In the genomic region with DNA sequence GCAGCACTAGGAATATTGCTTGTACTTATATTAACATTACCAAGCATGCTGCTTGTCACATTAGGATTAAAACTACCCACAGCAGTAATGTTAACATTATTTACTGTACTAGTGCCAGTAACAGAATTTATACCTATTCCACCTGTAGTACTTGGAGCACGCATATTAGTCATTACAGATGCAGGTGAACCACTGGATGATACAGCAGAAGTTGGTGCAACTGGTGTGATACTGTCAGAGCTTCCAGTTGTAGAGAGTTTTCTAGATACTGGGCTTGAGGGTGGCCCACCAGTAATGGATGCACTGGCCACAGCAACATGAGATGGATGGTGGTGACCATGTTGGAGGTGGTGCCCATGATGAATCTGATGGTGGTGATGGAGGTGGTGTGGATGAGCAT, we compare ENCODE assay signal across 9 cellular contexts. TPM values are rescaled to one million over a fixed set of nuclear protein-coding genes. Genes with fewer than 3 reads are reported as not detected.
DNase-seq lines count a peak whose midpoint lies in the region; FAIRE-seq and TF ChIP-seq lines count a peak whose summit lies in the region.
"Had no signal": no experiment of that assay in that cellular context is flagged by ENCODE, and none has a peak within 500 bp of the region (broad histone marks: within the 10 kb centered on the region; RNA-seq: fewer than 3 reads in every experiment).

No MANE protein-coding gene starts in this region.

- H3K56ac ChIP-seq in H1 (replicated peaks; ENCODE audit: insufficient read length, low read depth, low read length): no peak overlapping the region

- POLR2A ChIA-PET in H1 (lab: Charles Lee; ENCODE audit: partially characterized antibody): interaction anchor here (1.7 to 1.9 kb wide), 3 partner anchors 9 to 90 kb away, joined by 3 to 7 read pairs (median 5); no protein-coding TSS in a partner anchor

- H3K14ac ChIP-seq in H1 (ENCODE audit: insufficient read length): no peak overlapping the region

- no peak overlapping the region for H3K23ac ChIP-seq in H1 (ENCODE audit: insufficient read length)

- no peak overlapping the region; the same call in 1 of the 2 replicates for H2AK5ac ChIP-seq in H1 (ENCODE audit: low read depth, low read length)

- H3K18ac ChIP-seq in H1 (ENCODE audit: extremely low read depth, low read length): peak overlapping the region; percentile 29

- H3K9me3 Mint-ChIP-seq in neural progenitor cell: no peaks in the 10 kb centered on the region

- TF ChIP-seq CTCF in OCI-LY1 (IDR thresholded peaks at IDR 0.05; ENCODE audit: low read length): no peak
- no peak for TF ChIP-seq CTCF in H1 (IDR thresholded peaks at IDR 0.05; ENCODE audit: control extremely low read depth in 1 of 3, insufficient read depth in 1 of 3, low read depth in 1 of 3, low read length in 3 of 3)
- no peak for TF ChIP-seq CTCF in neural progenitor cell (IDR thresholded peaks at IDR 0.05)
- no peak for TF ChIP-seq CTCF in tibial nerve (IDR thresholded peaks at IDR 0.05)
- TF ChIP-seq CTCF in D721Med (IDR thresholded peaks at IDR 0.05; ENCODE audit: insufficient read depth, missing control alignments): no peak

- H2BK20ac ChIP-seq in H1 (ENCODE audit: low read length): no peak overlapping the region

- H4K5ac ChIP-seq in H1 (ENCODE audit: insufficient read length, low read depth, low read length): no peak overlapping the region

- H3K4ac ChIP-seq in H1 (replicated peaks; ENCODE audit: insufficient read length, low read depth, low read length): peak overlapping the region; percentile 32

- FAIRE-seq in H1 (lab: Jason Lieb, UNC) (no peak), D721Med (lab: Jason Lieb, UNC) (no peak)

- H3K9me2 ChIP-seq in OCI-LY1 (ENCODE audit: low read depth, low read length): no peaks in the 10 kb centered on the region

- H3K36me3 ChIP-seq in BLaER1 treated with 17β-estradiol and CSF1 and Interleukin-3, amounts not matched to agents 10 nM and 100 nM: peaks cover 0 to 12% (median 5%) of the 10 kb centered on the region in 11 experiments; a peak in 7 of 22 replicates
- peaks cover 17% of the 10 kb centered on the region for H3K36me3 ChIP-seq in OCI-LY1 (ENCODE audit: insufficient read depth, low read length)
- peaks cover 0 to 25% (median 1%) of the 10 kb centered on the region in 4 experiments; a peak in 3 of 8 replicates for H3K36me3 ChIP-seq in H1 (ENCODE audit: control insufficient read depth in 2 of 4, insufficient read depth in 4 of 4, low read length in 3 of 4)
- H3K36me3 ChIP-seq in neural progenitor cell: peaks cover 3% of the 10 kb centered on the region
- no peaks in the 10 kb centered on the region for H3K36me3 ChIP-seq in tibial nerve

- H3K79me2 ChIP-seq in OCI-LY1 (ENCODE audit: insufficient read depth, low read length) (no peaks in the 10 kb centered on the region), H1 (ENCODE audit: control insufficient read depth in 1 of 2, insufficient read depth in 2 of 2, low read length in 2 of 2) (peaks cover 17 to 62% of the 10 kb centered on the region in 2 experiments; a peak in 3 of 4 replicates), neural progenitor cell (ENCODE audit: low read depth) (peaks cover 77% of the 10 kb centered on the region)

- no peaks in the 10 kb centered on the region for H3K27me3 Mint-ChIP-seq in neural progenitor cell (ENCODE audit: insufficient read depth, low read depth)

- H3K27ac Mint-ChIP-seq in neural progenitor cell: no peak overlapping the region

- DNase-seq in H1 (ENCODE audit: low read depth in 1 of 2, low spot score in 2 of 2) (no peak), neural progenitor cell (ENCODE audit: low spot score) (no peak), tibial nerve (ENCODE audit: low spot score in 2 of 2) (no peak), D721Med (ENCODE audit: insufficient read length, low spot score) (no peak), DMS53 treated with DMSO at 0.1 percent for 48 hours (lab: John Stamatoyannopoulos, UW; ENCODE audit: unreplicated experiment) (no peak), NCI-H82 treated with DMSO at 0.1 percent for 48 hours (lab: John Stamatoyannopoulos, UW; ENCODE audit: unreplicated experiment) (no peak)
- DNase-seq: SHP77 had no signal

- TF ChIP-seq POLR2A in H1 (IDR thresholded peaks at IDR 0.05; ENCODE audit: control extremely low read depth in 1 of 2, low read depth in 2 of 2, low read length in 2 of 2): no peak
- no peak for TF ChIP-seq POLR2A in tibial nerve (IDR thresholded peaks at IDR 0.05)

- H2AFZ ChIP-seq in OCI-LY1 (ENCODE audit: low read length) (no peak overlapping the region), H1 (ENCODE audit: low read length) (no peak overlapping the region), neural progenitor cell (replicated peaks) (no peak overlapping the region)

- peaks cover 58% of the 10 kb centered on the region for H3K4me1 Mint-ChIP-seq in neural progenitor cell

- peak overlapping the region; percentile 59 for H4K91ac ChIP-seq in H1 (replicated peaks; ENCODE audit: insufficient read length, low read length)

- H3F3A ChIP-seq in OCI-LY1 (ENCODE audit: insufficient read depth, low read length) (no peaks in the 10 kb centered on the region), neural progenitor cell (ENCODE audit: low read depth) (peaks cover 44% of the 10 kb centered on the region)

- H3K4me3 Mint-ChIP-seq in neural progenitor cell: peak overlapping the region; percentile 91

- no peak overlapping the region for H2BK120ac ChIP-seq in H1 (replicated peaks; ENCODE audit: low read depth, low read length)

- H3K79me1 ChIP-seq in H1 (ENCODE audit: low read depth, low read length): peaks cover 6% of the 10 kb centered on the region

- peak overlapping the region; percentile 34; the same call in 1 of the 2 replicates for H2BK15ac ChIP-seq in H1 (ENCODE audit: low read length)

- H3K4me3 ChIP-seq in BLaER1 treated with 17β-estradiol and CSF1 and Interleukin-3, amounts not matched to agents 10 nM and 100 nM: peak overlapping the region; percentile 89 to 98 (median 94)
- peak overlapping the region; percentile 87 for H3K4me3 ChIP-seq in OCI-LY1 (ENCODE audit: low read depth, low read length, poor library complexity, severe bottlenecking)
- H3K4me3 ChIP-seq in H1 (ENCODE audit: extremely low read depth in 1 of 4, insufficient read depth in 2 of 4, low read depth in 3 of 4, low read length in 4 of 4): peak overlapping the region; percentile 77 to 96 (median 92)
- H3K4me3 ChIP-seq in neural progenitor cell: peak overlapping the region; percentile 94
- peak overlapping the region in 2 of 4 donors; percentile 79 to 84 for H3K4me3 ChIP-seq in tibial nerve

- peaks cover 23% of the 10 kb centered on the region; the same call in 1 of the 2 replicates for H3K23me2 ChIP-seq in H1 (ENCODE audit: low read depth, low read length)

- H3K4me2 ChIP-seq in BLaER1 treated with 17β-estradiol and CSF1 and Interleukin-3, amounts not matched to agents 10 nM and 100 nM: peak overlapping the region; percentile 82 to 98 (median 90)
- H3K4me2 ChIP-seq in OCI-LY1 (ENCODE audit: low read length) (peak overlapping the region; percentile 90), H1 (ENCODE audit: insufficient read depth in 1 of 2, low read depth in 2 of 2, low read length in 2 of 2) (peak overlapping the region; percentile 80 to 83), neural progenitor cell (peak overlapping the region; percentile 96)

- TF ChIP-seq RAD21 in H1 (IDR thresholded peaks at IDR 0.05 in 1 of 2, conservative IDR thresholded peaks at IDR 0.05 in 1 of 2; ENCODE audit: low read depth in 2 of 2, low read length in 2 of 2): no peak

- H4K20me1 ChIP-seq in BLaER1 treated with 17β-estradiol and CSF1 and Interleukin-3, amounts not matched to agents 10 nM and 100 nM: peaks cover 0 to 32% (median 15%) of the 10 kb centered on the region in 11 experiments; a peak in 15 of 22 replicates
- H4K20me1 ChIP-seq in OCI-LY1 (ENCODE audit: insufficient read depth, low read length) (no peaks in the 10 kb centered on the region), H1 (replicated peaks in 1 of 2; ENCODE audit: control insufficient read depth in 1 of 2, insufficient read depth in 2 of 2, low read length in 2 of 2) (peaks cover 9 to 18% of the 10 kb centered on the region in 2 experiments), neural progenitor cell (ENCODE audit: low read depth) (peaks cover 60% of the 10 kb centered on the region)

- peak overlapping the region in 4 of 11 experiments; percentile 95 to 97 (median 96); a peak in 3 of 22 replicates for H3K27ac ChIP-seq in BLaER1 treated with 17β-estradiol and CSF1 and Interleukin-3, amounts not matched to agents 10 nM and 100 nM
- H3K27ac ChIP-seq in OCI-LY1 (ENCODE audit: low read depth, low read length, poor library complexity, severe bottlenecking): no peak overlapping the region
- H3K27ac ChIP-seq in H1 (ENCODE audit: low read depth, low read length): no peak overlapping the region
- no peak overlapping the region for H3K27ac ChIP-seq in neural progenitor cell
- H3K27ac ChIP-seq in tibial nerve: peak overlapping the region in 1 of 4 donors; percentile 99

- no peak overlapping the region for H2BK12ac ChIP-seq in H1 (ENCODE audit: low read depth, low read length)

- CTCF ChIA-PET in H1 (lab: Charles Lee; ENCODE audit: partially characterized antibody): interaction anchor here (0.8 to 1.9 kb wide), 9 partner anchors 9 to 92 kb away, joined by 3 to 6 read pairs (median 4); no protein-coding TSS in a partner anchor

- H3K9ac ChIP-seq in BLaER1 treated with 17β-estradiol and CSF1 and Interleukin-3, amounts not matched to agents 10 nM and 100 nM: peak overlapping the region; percentile 91 to 98 (median 97); a peak in 20 of 22 replicates
- H3K9ac ChIP-seq in OCI-LY1 (ENCODE audit: low read length): no peak overlapping the region
- H3K9ac ChIP-seq in H1 (replicated peaks in 1 of 4; ENCODE audit: extremely low read depth in 1 of 4, low read depth in 3 of 4, low read length in 3 of 4): peak overlapping the region in 1 of 4 experiments; percentile 85; a peak in 2 of 7 replicates
- H3K9ac ChIP-seq in neural progenitor cell: peak overlapping the region; percentile 84

- no peak overlapping the region; the same call in 1 of the 2 replicates for H4K8ac ChIP-seq in H1 (ENCODE audit: extremely low read depth, insufficient read depth, low read length)

- no peaks in the 10 kb centered on the region for H3K27me3 ChIP-seq in BLaER1 treated with 17β-estradiol and CSF1 and Interleukin-3, amounts not matched to agents 10 nM and 100 nM
- no peaks in the 10 kb centered on the region for H3K27me3 ChIP-seq in OCI-LY1 (ENCODE audit: insufficient read depth, low read length)
- H3K27me3 ChIP-seq in H1 (replicated peaks in 1 of 4; ENCODE audit: control insufficient read depth in 3 of 4, extremely low read depth in 1 of 4, insufficient read depth in 3 of 4, low read length in 3 of 4): no peaks in the 10 kb centered on the region
- H3K27me3 ChIP-seq in neural progenitor cell: no peaks in the 10 kb centered on the region
- no peaks in the 10 kb centered on the region for H3K27me3 ChIP-seq in tibial nerve

- no peak for TF ChIP-seq EP300 in H1 (IDR thresholded peaks at IDR 0.05; ENCODE audit: borderline replicate concordance in 1 of 2, low read depth in 2 of 2, low read length in 2 of 2)
- TF ChIP-seq EP300 in tibial nerve (IDR thresholded peaks at IDR 0.05): no peak

- peak overlapping the region; percentile 41; the same call in 1 of the 2 replicates for H2BK5ac ChIP-seq in H1 (ENCODE audit: low read depth, low read length)

- WGBS in H1 (ENCODE audit: extremely low coverage in 1 of 2, insufficient coverage in 1 of 2, insufficient read length in 1 of 2, insufficient replicate concordance in 2 of 2, low coverage in 1 of 2, low lambda C conversion rate in 2 of 2, missing lambda C conversion rate in 1 of 2), 2 experiments: 100% methylated on average over 1 of the region's 1 CpG; no CpG with 5 or more reads in 1 of the 2 experiments
- WGBS in tibial nerve, 2 donors: 94% methylated on average over 1 of the region's 1 CpG

- no peaks in the 10 kb centered on the region for H3K9me3 ChIP-seq in BLaER1 treated with 17β-estradiol and CSF1 and Interleukin-3, amounts not matched to agents 10 nM and 100 nM (replicated peaks in 1 of 11)
- H3K9me3 ChIP-seq in OCI-LY1 (ENCODE audit: low read length) (no peaks in the 10 kb centered on the region), H1 (ENCODE audit: insufficient read depth in 2 of 2, low read depth in 1 of 2, low read length in 1 of 2) (no peaks in the 10 kb centered on the region), neural progenitor cell (ENCODE audit: low read depth) (no peaks in the 10 kb centered on the region), tibial nerve (no peaks in the 10 kb centered on the region)

- peaks cover 19% of the 10 kb centered on the region for H3K36me3 Mint-ChIP-seq in neural progenitor cell

- H3K4me1 ChIP-seq in BLaER1 treated with 17β-estradiol and CSF1 and Interleukin-3, amounts not matched to agents 10 nM and 100 nM: peaks cover 43 to 55% (median 49%) of the 10 kb centered on the region in 10 experiments
- peaks cover 40% of the 10 kb centered on the region for H3K4me1 ChIP-seq in OCI-LY1 (ENCODE audit: insufficient read depth, low read length, severe bottlenecking)
- peaks cover 17 to 28% (median 20%) of the 10 kb centered on the region in 4 experiments; a peak in 6 of 7 replicates for H3K4me1 ChIP-seq in H1 (replicated peaks in 1 of 4; ENCODE audit: control insufficient read depth in 3 of 4, insufficient read depth in 4 of 4, low read length in 3 of 4)
- H3K4me1 ChIP-seq in neural progenitor cell: peaks cover 59% of the 10 kb centered on the region
- H3K4me1 ChIP-seq in tibial nerve: peaks cover 0 to 51% (median 22%) of the 10 kb centered on the region in 4 donors

RNA-seq across cellular contexts. Expression of a gene that starts 1.1 kb away (rescaled TPM):
- 78.1 and 80.9 TPM in 2 replicates for total RNA-seq in H1 (2021; fragmentation: NEBNext Ultra II Directional; extraction: Animal tissue kit (Norgen Biotek cat#: 25700))
- polyA plus RNA-seq in H1 (2011; rRNA removed): 47.2 and 52.6 TPM in 2 replicates
- 66.8 TPM for polyA plus RNA-seq in H1 (2011; cell fraction: cytosol; rRNA removed)
- 55.7 TPM for polyA plus RNA-seq in H1 (2011; cell fraction: nucleus; rRNA removed)
- polyA plus RNA-seq in H1 (2012, experiment 1 of 2): 47.1 to 57.8 TPM (median 54.9 TPM) in 4 replicates
- polyA plus RNA-seq in H1 (2012, experiment 2 of 2): 17.5 TPM
- 37.7 TPM for polyA plus RNA-seq in H1 (2013, experiment 1 of 2)
- 35.6 TPM for polyA plus RNA-seq in H1 (2013, experiment 2 of 2)
- 114 and 121 TPM in 2 replicates for polyA minus RNA-seq in H1 (2011; rRNA and poly(A)+ RNA removed)
- polyA minus RNA-seq in H1 (2011; cell fraction: cytosol; rRNA and poly(A)+ RNA removed): 59.4 TPM
- polyA minus RNA-seq in H1 (2011; cell fraction: nucleus; rRNA and poly(A)+ RNA removed): 258 TPM
- total RNA-seq in neural progenitor cell (ENCODE audit: low replicate concordance) (179 and 181 TPM in 2 replicates), tibial nerve (100 to 1,000 TPM; 203 to 334 (median 213) TPM)
